ENCODE assay signal across 7 cellular contexts in genomic region chr6:36874443-36875249, GRCh38.
DNase-seq lines count a peak whose midpoint lies in the region; ATAC-seq lines count a peak whose summit lies in the region.

Gene PPIL1, minus strand, starts transcription at chr6:36874803. Its CDS starts 31 bp downstream, at chr6:36874772.

- DNase-seq in NCI-H2029 (lab: John Stamatoyannopoulos, UW) (peak; percentile 94), T1000 (lab: John Stamatoyannopoulos, UW) (peak; percentile 91), astrocyte of the hippocampus (ENCODE audit: low read depth, low spot score) (peak; percentile 94), hippocampal formation (lab: John Stamatoyannopoulos, UW) (peak; percentile 77 to 91), retina (peak; percentile 99)

- ATAC-seq in GM18498 (IDR thresholded peaks at IDR 0.05; ENCODE audit: unreplicated experiment) (peak; percentile 82), HG02943 (IDR thresholded peaks at IDR 0.05; ENCODE audit: low read depth, unreplicated experiment) (peak; percentile 67)

Comparison
In these comparisons a context has a peak if more than half of its experiments do, and no peak if none do; other contexts are left out.
1. Peak in every context shown above with its lines: DNase-seq and ATAC-seq.